ENCODE assay signal across 16 cellular contexts in the genomic region with DNA sequence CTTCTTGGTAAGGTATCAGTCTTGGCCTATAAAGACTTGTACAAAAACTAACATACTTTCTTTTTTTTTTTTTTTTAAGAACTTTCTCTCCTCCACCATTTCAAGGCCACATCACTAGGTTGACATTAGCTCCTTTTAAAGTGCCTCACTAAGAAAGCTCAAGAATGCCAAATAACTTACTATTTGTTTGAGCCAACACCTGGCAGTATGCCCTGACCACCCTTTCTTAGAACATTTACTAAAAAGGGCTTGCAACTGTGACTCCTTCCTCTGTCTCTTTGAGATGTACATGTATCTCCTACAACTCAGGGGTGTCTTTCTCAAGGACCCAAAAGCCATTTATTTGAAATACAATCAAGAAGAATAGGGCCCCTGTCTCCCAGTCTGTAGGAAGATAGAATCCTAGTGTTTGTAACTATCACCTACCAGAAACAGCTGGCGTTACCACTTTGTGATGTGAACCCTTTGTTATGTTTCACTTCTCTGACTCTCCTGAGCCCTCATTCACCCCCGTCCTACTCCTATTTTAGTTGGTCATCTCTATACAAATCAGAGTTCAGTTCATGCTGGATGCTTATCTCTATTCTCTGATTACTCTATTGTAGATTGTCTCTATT.
"Had no signal": no experiment of that assay in that cellular context is flagged by ENCODE, and none has a peak within 500 bp of the region (broad histone marks: within the 10 kb centered on the region; RNA-seq: fewer than 3 reads in every experiment).

No MANE protein-coding gene starts in this region.

- H3K27ac Mint-ChIP-seq: naive thymus-derived CD8-positive, alpha-beta T cell; stimulated activated naive B cell treated with anti-CD40 and anti-IgM and Interleukin-4, amounts not matched to agents 10 μg/mL and 1 μg/mL and 100 μg/mL, for 72 hours; stimulated activated naive CD8-positive, alpha-beta T cell treated with anti-CD3 and anti-CD28 coated beads, Interleukin-15, amount 100 ng/mL, for 72 hours; type B pancreatic cell had no signal

- ATAC-seq: heart left ventricle; mucosa of descending colon; naive thymus-derived CD8-positive, alpha-beta T cell; stimulated activated naive B cell treated with anti-CD40 and anti-IgM and Interleukin-4, amounts not matched to agents 10 μg/mL and 1 μg/mL and 100 μg/mL, for 72 hours; stimulated activated naive CD8-positive, alpha-beta T cell treated with anti-CD3 and anti-CD28 coated beads, Interleukin-15, amount 100 ng/mL, for 72 hours had no signal

- H3K9me3 ChIP-seq: colonic mucosa had no signal

- DNase-seq: colonic mucosa; dermis blood vessel endothelial cell; heart left ventricle; hippocampal formation; kidney glomerular epithelial cell; mammary epithelial cell; mucosa of descending colon; naive thymus-derived CD8-positive, alpha-beta T cell; sigmoid colon; stimulated activated CD4-positive, alpha-beta T cell treated with anti-CD3 and anti-CD28 coated beads, Interleukin-2, amount 100 ng/mL, for 24 hours; stimulated activated CD4-positive, alpha-beta T cell treated with anti-CD3 and anti-CD28 coated beads, Interleukin-4, amount 100 ng/mL, for 4 hours; stimulated activated naive B cell treated with anti-CD40 and anti-IgM and Interleukin-4, amounts not matched to agents 10 μg/mL and 1 μg/mL and 100 μg/mL, for 72 hours; stimulated activated naive CD8-positive, alpha-beta T cell treated with anti-CD3 and anti-CD28 coated beads, Interleukin-15, amount 100 ng/mL, for 72 hours had no signal

- H3K4me3 ChIP-seq: colonic mucosa, heart left ventricle, mucosa of descending colon, sigmoid colon, skin epidermis had no signal

- H3K4me1 ChIP-seq: colonic mucosa, heart left ventricle, sigmoid colon had no signal

- H3K4me3 Mint-ChIP-seq: naive thymus-derived CD8-positive, alpha-beta T cell; stimulated activated naive B cell treated with anti-CD40 and anti-IgM and Interleukin-4, amounts not matched to agents 10 μg/mL and 1 μg/mL and 100 μg/mL, for 72 hours; stimulated activated naive CD8-positive, alpha-beta T cell treated with anti-CD3 and anti-CD28 coated beads, Interleukin-15, amount 100 ng/mL, for 72 hours; type B pancreatic cell had no signal

- H3K27me3 ChIP-seq: colonic mucosa, heart left ventricle, neutrophil, sigmoid colon had no signal

- H3K4me1 Mint-ChIP-seq: stimulated activated naive B cell treated with anti-CD40 and anti-IgM and Interleukin-4, amounts not matched to agents 10 μg/mL and 1 μg/mL and 100 μg/mL, for 72 hours; stimulated activated naive CD8-positive, alpha-beta T cell treated with anti-CD3 and anti-CD28 coated beads, Interleukin-15, amount 100 ng/mL, for 72 hours had no signal

- H3K36me3 ChIP-seq: colonic mucosa, heart left ventricle, neutrophil, sigmoid colon had no signal

- H3K27me3 Mint-ChIP-seq: type B pancreatic cell had no signal

- H3K27ac ChIP-seq: colonic mucosa, heart left ventricle, neutrophil, sigmoid colon, skin epidermis had no signal
